Comparison of ENCODE assay signal across 17 cellular contexts in genomic region chr22:48704335-48704734, GRCh38.
A peak's percentile ranks its signal among the peaks of the same experiment; 100 is the strongest.
DNase-seq lines count a peak whose midpoint lies in the region; ATAC-seq, FAIRE-seq and TF ChIP-seq lines count a peak whose summit lies in the region.
"Had no signal": no experiment of that assay in that cellular context is flagged by ENCODE, and none has a peak within 500 bp of the region (broad histone marks: within the 10 kb centered on the region; RNA-seq: fewer than 3 reads in every experiment).

No MANE protein-coding gene starts in this region.

- peak overlapping the region; percentile 48 for H3K9ac ChIP-seq in HepG2 (ENCODE audit: insufficient read depth, low read depth, low read length)

- no peak for TF ChIP-seq POLR2A in HepG2 (IDR thresholded peaks at IDR 0.05; ENCODE audit: insufficient read depth in 1 of 2, low read depth in 2 of 2, low read length in 2 of 2)
- TF ChIP-seq POLR2A in spleen (IDR thresholded peaks at IDR 0.05): no peak

- no peaks in the 10 kb centered on the region for H3K27me3 ChIP-seq in WERI-Rb-1 (ENCODE audit: insufficient read depth, low read depth, severe bottlenecking)
- no peaks in the 10 kb centered on the region for H3K27me3 ChIP-seq in HepG2 (ENCODE audit: control insufficient read depth in 1 of 2, insufficient read depth in 2 of 2, low read length in 2 of 2)
- peaks cover 0 to 11% (median 0%) of the 10 kb centered on the region in 7 donors for H3K27me3 ChIP-seq in spleen (replicated peaks in 1 of 7)
- H3K27me3 ChIP-seq: BE2C had no signal

- peak overlapping the region; percentile 48; the same call in 1 of the 2 replicates for H3K4me2 ChIP-seq in HepG2 (ENCODE audit: low read depth, low read length)

- no peak overlapping the region for H2AFZ ChIP-seq in HepG2 (ENCODE audit: low read length)

- ATAC-seq in HepG2 (no peak), GM19395 (IDR thresholded peaks at IDR 0.05; ENCODE audit: unreplicated experiment) (no peak)
- ATAC-seq: CD8-positive, alpha-beta T cell had no signal

- H3K79me2 ChIP-seq in HepG2 (ENCODE audit: insufficient read depth, low read length): peaks cover 65% of the 10 kb centered on the region

- no peak for TF ChIP-seq EP300 in HepG2 (IDR thresholded peaks at IDR 0.05; ENCODE audit: low read depth in 2 of 2, low read length in 2 of 2)
- TF ChIP-seq EP300 in HepG2 (CRISPR knock-in tag; IDR thresholded peaks at IDR 0.05; ENCODE audit: borderline replicate concordance): no peak

- intact Hi-C loops in HepG2 (cut with micrococcal nuclease; ENCODE audit: unreplicated experiment) (loop anchor here (2.0 kb wide), 1 partner anchor 30 kb away; no protein-coding TSS in a partner anchor), spleen (cut with DNase I; ENCODE audit: low total_unique reads) (no loop called here)

- POLR2A ChIA-PET in HepG2 (lab: Yijun Ruan, JAX): interaction anchor here (4.7 kb wide), 1 partner anchor 11 kb away, joined by 56 read pairs; no protein-coding TSS in a partner anchor

- no peak for FAIRE-seq in HepG2 (lab: Jason Lieb, UNC)

- H4K20me1 ChIP-seq in HepG2 (ENCODE audit: insufficient read depth, low read length): 0 out of 2 replicates have a peak, but pooled peaks cover 2% of the 10 kb centered on the region

- H3K36me3 ChIP-seq in WERI-Rb-1 (peaks cover 6% of the 10 kb centered on the region; the same call in 1 of the 2 replicates), HepG2 (replicated peaks in 1 of 2; ENCODE audit: control insufficient read depth in 1 of 2, insufficient read depth in 2 of 2, low read length in 2 of 2) (peaks cover 12 to 24% of the 10 kb centered on the region in 2 experiments), spleen (no peaks in the 10 kb centered on the region)
- H3K36me3 ChIP-seq: BE2C, HAP-1 had no signal

- no peak overlapping the region for H3K4me3 ChIP-seq in WERI-Rb-1 (ENCODE audit: low read depth, low read length)
- H3K4me3 ChIP-seq in HepG2 (replicated peaks in 1 of 3; ENCODE audit: insufficient read depth in 1 of 3, low read depth in 2 of 3, low read length in 3 of 3): no peak overlapping the region; a peak in 1 of 6 replicates
- no peak overlapping the region for H3K4me3 ChIP-seq in spleen
- H3K4me3 ChIP-seq: HAP-1 had no signal

- CTCF ChIA-PET in HepG2 (lab: Yijun Ruan, JAX; ENCODE audit: low intra/inter-chr PET ratio, low total read pairs): no interaction called here

- H3K9me3 ChIP-seq in WERI-Rb-1 (ENCODE audit: severe bottlenecking) (no peaks in the 10 kb centered on the region), HepG2 (ENCODE audit: low read length) (no peaks in the 10 kb centered on the region), spleen (no peaks in the 10 kb centered on the region)
- H3K9me3 ChIP-seq: BE2C, HAP-1 had no signal

- DNase-seq in activated effector memory CD4-positive, alpha-beta T cell treated with anti-CD3 and anti-CD28 coated beads, Interleukin-2, amount 50 U/mL, for 16 hours: peak; percentile 22
- DNase-seq in activated effector memory CD4-positive, alpha-beta T cell treated with Interleukin-2 at 50 U/mL for 16 hours: no peak
- DNase-seq in WERI-Rb-1 (peak; percentile 6), HepG2 (ENCODE audit: low spot score) (no peak), spleen (peak; percentile 51), KG1 (lab: John Stamatoyannopoulos, UW) (no peak), NCI-H526 treated with DMSO at 0.1 percent for 48 hours (lab: John Stamatoyannopoulos, UW) (no peak)
- DNase-seq: 8988T; BE2C; CD8-positive, alpha-beta T cell; DMS79 treated with DMSO at 0.1 percent for 48 hours; NCI-H1417; NCI-H187 treated with DMSO at 0.1 percent for 48 hours; NCI-H748 treated with DMSO at 0.1 percent for 48 hours; RPMI8226 had no signal

- TF ChIP-seq CTCF in WERI-Rb-1 (IDR thresholded peaks at IDR 0.05; ENCODE audit: low read depth, low read length): no peak
- no peak for TF ChIP-seq CTCF in HepG2 (CRISPR knock-in tag; IDR thresholded peaks at IDR 0.05)
- TF ChIP-seq CTCF in spleen (IDR thresholded peaks at IDR 0.05 in 8 of 11, conservative IDR thresholded peaks at IDR 0.05 in 3 of 11): no peak

- H3K4me1 ChIP-seq in HepG2 (ENCODE audit: insufficient read depth, low read length) (peaks cover 76% of the 10 kb centered on the region), spleen (no peaks in the 10 kb centered on the region)
- H3K4me1 ChIP-seq: BE2C, HAP-1 had no signal

- peak overlapping the region; percentile 44 for H3K27ac ChIP-seq in WERI-Rb-1
- H3K27ac ChIP-seq in HepG2 (ENCODE audit: extremely low read length, insufficient read depth, low read length): peak overlapping the region; percentile 94
- H3K27ac ChIP-seq in spleen: no peak overlapping the region

- WGBS in HepG2 (ENCODE audit: low lambda C conversion rate): 95% methylated on average over 9 of the region's 13 CpGs
- 70 to 82% (median 75%) methylated on average over 13 of the region's 13 CpGs for WGBS in spleen, 5 donors

- no TSS peak for BruUV-seq in HepG2 (replicated peaks; lab: Mats Ljungman, UMichigan)

- in situ Hi-C loops in HepG2 (cut with HindIII; ENCODE audit: extremely low pct_ligation_motif_present, low pct_unique_long_range_greater_than_20kb): no loop called here

- no peak for TF ChIP-seq RAD21 in HepG2 (CRISPR knock-in tag; IDR thresholded peaks at IDR 0.05)

TF ChIP-seq in HepG2, 621 proteins besides CTCF, POLR2A, EP300 and RAD21:
- no peak for TF ChIP-seq HNRNPK (IDR thresholded peaks at IDR 0.05; ENCODE audit: low read depth, low read length, poor library complexity, severe bottlenecking)
- TF ChIP-seq FOXA1 (IDR thresholded peaks at IDR 0.05): no peak
- no peak for TF ChIP-seq FOXA1 (CRISPR knock-in tag; IDR thresholded peaks at IDR 0.05)
- TF ChIP-seq RFX3 (CRISPR knock-in tag; IDR thresholded peaks at IDR 0.05): no peak
- no peak for TF ChIP-seq ESRRA (CRISPR knock-in tag; IDR thresholded peaks at IDR 0.05; ENCODE audit: low read depth)
- TF ChIP-seq ZNF337 (CRISPR knock-in tag; IDR thresholded peaks at IDR 0.05; ENCODE audit: borderline replicate concordance, low read depth): no peak
- TF ChIP-seq YEATS4 (CRISPR knock-in tag; IDR thresholded peaks at IDR 0.05; ENCODE audit: borderline replicate concordance): no peak
- no peak for TF ChIP-seq ZFP37 (CRISPR knock-in tag; IDR thresholded peaks at IDR 0.05; ENCODE audit: borderline replicate concordance)
- TF ChIP-seq ZNF616 (CRISPR knock-in tag; IDR thresholded peaks at IDR 0.05; ENCODE audit: low read depth): no peak
- TF ChIP-seq ZEB1 (IDR thresholded peaks at IDR 0.05; ENCODE audit: insufficient replicate concordance, low read depth): no peak
- TF ChIP-seq NFYC (CRISPR knock-in tag; IDR thresholded peaks at IDR 0.05): no peak
- TF ChIP-seq ZNF281 (CRISPR knock-in tag; IDR thresholded peaks at IDR 0.05; ENCODE audit: borderline replicate concordance): no peak
- TF ChIP-seq HBP1 (CRISPR knock-in tag; IDR thresholded peaks at IDR 0.05; ENCODE audit: low read depth): no peak
- TF ChIP-seq NFKB2 (CRISPR knock-in tag; IDR thresholded peaks at IDR 0.05; ENCODE audit: borderline replicate concordance): no peak

Comparison
In these comparisons a context has a peak if more than half of its experiments do, and no peak if none do; other contexts are left out.
1. DNase-seq: peak in activated effector memory CD4-positive, alpha-beta T cell treated with anti-CD3 and anti-CD28 coated beads, Interleukin-2, amount 50 U/mL, for 16 hours (single experiment), WERI-Rb-1 (single experiment) and spleen (single experiment); none in activated effector memory CD4-positive, alpha-beta T cell treated with Interleukin-2 at 50 U/mL for 16 hours (single experiment), HepG2 (single experiment), KG1 (single experiment) and NCI-H526 treated with DMSO at 0.1 percent for 48 hours (single experiment).
2. H3K27ac ChIP-seq: peak in WERI-Rb-1 (single experiment) and HepG2 (single experiment); none in spleen (0 of 8).